ENCODE assay signal across 1 cellular context in genomic region chr3:127547761-127548605, GRCh38.
A peak's percentile ranks its signal among the peaks of the same experiment; 100 is the strongest.
TF ChIP-seq lines count a peak whose summit lies in the region.

No MANE protein-coding gene starts in this region.

TF ChIP-seq in H1, 55 proteins besides CTCF, POLR2A, EP300 and RAD21:
- peak; percentile 51; the same call in 1 of the 2 replicates for TF ChIP-seq KDM1A (IDR thresholded peaks at IDR 0.05; ENCODE audit: borderline replicate concordance, low read length)
- TF ChIP-seq ATF3 (IDR thresholded peaks at IDR 0.05; ENCODE audit: insufficient read depth, low read depth, low read length): no peak
- 0 out of 2 replicates have a peak, but pooled peaks have one; percentile 44 for TF ChIP-seq MAX (IDR thresholded peaks at IDR 0.05)
- TF ChIP-seq EGR1 (IDR thresholded peaks at IDR 0.05; ENCODE audit: borderline replicate concordance, low read depth, low read length): 0 out of 2 replicates have a peak, but pooled peaks have one; percentile 19
- peak; percentile 22; the same call in 1 of the 2 replicates for TF ChIP-seq PHF8 (conservative IDR thresholded peaks at IDR 0.05; ENCODE audit: low read depth, low read length)
- TF ChIP-seq YY1 (IDR thresholded peaks at IDR 0.05; ENCODE audit: low read depth, low read length): peak; percentile 60; the same call in 1 of the 2 replicates
- TF ChIP-seq BCL11A (IDR thresholded peaks at IDR 0.05; ENCODE audit: low read depth in 2 of 2, low read length in 2 of 2): no peak
- no peak for TF ChIP-seq RNF2 (IDR thresholded peaks at IDR 0.05; ENCODE audit: borderline replicate concordance, low read depth, low read length, missing control alignments, poor library complexity, severe bottlenecking)
- TF ChIP-seq KDM4A (IDR thresholded peaks at IDR 0.05; ENCODE audit: low read depth, low read length, severe bottlenecking): peak; percentile 92
- TF ChIP-seq GTF2F1 (IDR thresholded peaks at IDR 0.05; ENCODE audit: borderline replicate concordance, low read depth, low read length): no peak
- no peak for TF ChIP-seq SIRT6 (IDR thresholded peaks at IDR 0.05; ENCODE audit: low read length)
- TF ChIP-seq TCF12 (IDR thresholded peaks at IDR 0.05; ENCODE audit: low read depth, low read length): no peak
- TF ChIP-seq CHD2 (IDR thresholded peaks at IDR 0.05; ENCODE audit: low read length): no peak
- no peak for TF ChIP-seq HDAC6 (IDR thresholded peaks at IDR 0.05; ENCODE audit: low read depth, low read length)
- no peak for TF ChIP-seq POLR2AphosphoS5 (IDR thresholded peaks at IDR 0.05; ENCODE audit: low read depth, low read length)
- no peak for TF ChIP-seq USF2 (IDR thresholded peaks at IDR 0.05; ENCODE audit: low read length)
TF ChIP-seq in H1: peak in this region for 6.
